Comparison of ENCODE assay signal across 24 cellular contexts in the genomic region with DNA sequence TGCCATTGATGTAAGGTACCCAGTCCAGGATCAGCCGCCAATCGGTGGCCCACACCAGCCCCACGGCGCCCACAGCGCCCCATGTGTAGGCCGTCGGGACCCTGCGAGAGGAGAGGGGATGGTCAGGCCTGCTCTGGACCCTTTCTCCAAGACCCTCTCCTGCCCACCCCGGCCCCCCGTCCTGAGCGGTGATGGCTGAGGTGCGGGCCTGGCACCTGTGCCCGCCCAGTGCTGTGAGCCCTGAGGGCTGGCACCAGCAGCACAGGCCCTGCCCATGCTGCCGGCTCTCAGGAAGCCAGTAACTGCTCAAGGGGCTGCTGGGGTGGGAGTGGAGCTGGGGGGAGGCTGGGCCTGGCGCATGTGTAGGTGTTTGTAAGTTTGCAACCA. TPM values are rescaled to one million over a fixed set of nuclear protein-coding genes. Genes with fewer than 3 reads are reported as not detected.
"Had no signal": no experiment of that assay in that cellular context is flagged by ENCODE, and none has a peak within 500 bp of the region (broad histone marks: within the 10 kb centered on the region; RNA-seq: fewer than 3 reads in every experiment).

No MANE protein-coding gene starts in this region.

- H3K27me3 Mint-ChIP-seq: dendritic cell treated with granulocyte-macrophage colony-stimulating factor and Interleukin-4, amounts not matched to agents 40 ng/mL and 50 ng/mL, for 4 days; effector memory CD8-positive, alpha-beta T cell; naive thymus-derived CD4-positive, alpha-beta T cell; stimulated activated naive B cell treated with anti-CD40 and anti-IgM and Interleukin-4, amounts not matched to agents 10 μg/mL and 1 μg/mL and 100 μg/mL, for 72 hours; stimulated activated naive CD8-positive, alpha-beta T cell treated with anti-CD3 and anti-CD28 coated beads, Interleukin-15, amount 100 ng/mL, for 72 hours had no signal

- H3K27me3 ChIP-seq: foreskin keratinocyte, neutrophil, spleen had no signal

- DNase-seq: effector memory CD8-positive, alpha-beta T cell; foreskin keratinocyte; immature natural killer cell; left cardiac atrium; left ventricle myocardium inferior; mesendoderm; naive thymus-derived CD4-positive, alpha-beta T cell; nephron progenitor cell; psoas muscle; retina; spleen; stimulated activated CD4-positive, alpha-beta T cell treated with anti-CD3 and anti-CD28 coated beads, Interleukin-15, amount 100 ng/mL, for 24 hours; stimulated activated CD4-positive, alpha-beta T cell treated with anti-CD3 and anti-CD28 coated beads, Interleukin-1b, Interleukin-23, amount 100 ng/mL, for 48 hours; stimulated activated CD4-positive, alpha-beta T cell treated with anti-CD3 and anti-CD28 coated beads, Interleukin-4, amount 100 ng/mL, for 24 hours; stimulated activated naive B cell treated with anti-CD40 and anti-IgM and Interleukin-4, amounts not matched to agents 10 μg/mL and 1 μg/mL and 100 μg/mL, for 72 hours; stimulated activated naive CD8-positive, alpha-beta T cell treated with anti-CD3 and anti-CD28 coated beads, Interleukin-15, amount 100 ng/mL, for 72 hours; substantia nigra; trophoblast cell had no signal

- H3K9me3 ChIP-seq: left ventricle myocardium inferior, neutrophil, psoas muscle, spleen, thoracic aorta had no signal

- H3K4me1 ChIP-seq: foreskin keratinocyte had no signal

- H3K27ac ChIP-seq: epithelial cell of prostate, foreskin keratinocyte, left ventricle myocardium inferior, neutrophil, psoas muscle, spleen, thoracic aorta had no signal

- ATAC-seq: effector memory CD8-positive, alpha-beta T cell; foreskin keratinocyte; left cardiac atrium; naive thymus-derived CD4-positive, alpha-beta T cell; psoas muscle; sciatic nerve; stimulated activated naive B cell treated with anti-CD40 and anti-IgM and Interleukin-4, amounts not matched to agents 10 μg/mL and 1 μg/mL and 100 μg/mL, for 72 hours; stimulated activated naive CD8-positive, alpha-beta T cell treated with anti-CD3 and anti-CD28 coated beads, Interleukin-15, amount 100 ng/mL, for 72 hours had no signal

- H3K27ac Mint-ChIP-seq: immature natural killer cell; naive thymus-derived CD4-positive, alpha-beta T cell; nephron progenitor cell; stimulated activated naive B cell treated with anti-CD40 and anti-IgM and Interleukin-4, amounts not matched to agents 10 μg/mL and 1 μg/mL and 100 μg/mL, for 72 hours had no signal

- H3K9me3 Mint-ChIP-seq: dendritic cell treated with granulocyte-macrophage colony-stimulating factor and Interleukin-4, amounts not matched to agents 40 ng/mL and 50 ng/mL, for 4 days; effector memory CD8-positive, alpha-beta T cell; immature natural killer cell; naive thymus-derived CD4-positive, alpha-beta T cell; nephron progenitor cell; stimulated activated naive B cell treated with anti-CD40 and anti-IgM and Interleukin-4, amounts not matched to agents 10 μg/mL and 1 μg/mL and 100 μg/mL, for 72 hours; stimulated activated naive CD8-positive, alpha-beta T cell treated with anti-CD3 and anti-CD28 coated beads, Interleukin-15, amount 100 ng/mL, for 72 hours had no signal

- H3K4me3 Mint-ChIP-seq: dendritic cell treated with granulocyte-macrophage colony-stimulating factor and Interleukin-4, amounts not matched to agents 40 ng/mL and 50 ng/mL, for 4 days; effector memory CD8-positive, alpha-beta T cell; immature natural killer cell; naive thymus-derived CD4-positive, alpha-beta T cell; nephron progenitor cell; stimulated activated naive B cell treated with anti-CD40 and anti-IgM and Interleukin-4, amounts not matched to agents 10 μg/mL and 1 μg/mL and 100 μg/mL, for 72 hours; stimulated activated naive CD8-positive, alpha-beta T cell treated with anti-CD3 and anti-CD28 coated beads, Interleukin-15, amount 100 ng/mL, for 72 hours had no signal

- H3K4me3 ChIP-seq: left ventricle myocardium inferior, lung, psoas muscle, spleen, thoracic aorta had no signal

RNA-seq across cellular contexts. Expression of a gene that starts 31.3 kb away (rescaled TPM):
- polyA plus RNA-seq: naive thymus-derived CD4-positive, alpha-beta T cell had no signal
